In genomic region chr17:68289936-68290267, GRCh38 we compare ENCODE assay signal across 8 cellular contexts. TPM values are rescaled to one million over a fixed set of nuclear protein-coding genes. Genes with fewer than 3 reads are reported as not detected.
DNase-seq lines count a peak whose midpoint lies in the region; ATAC-seq, FAIRE-seq and TF ChIP-seq lines count a peak whose summit lies in the region.

No MANE protein-coding gene starts in this region.

- H3K9me3 Mint-ChIP-seq in activated CD4-positive, alpha-beta T cell treated with anti-CD3 and anti-CD28 coated beads for 36 hours (ENCODE audit: low read depth): no peaks in the 10 kb centered on the region
- peaks cover 2% of the 10 kb centered on the region for H3K9me3 Mint-ChIP-seq in glutamatergic neuron (ENCODE audit: unreplicated experiment)
- H3K9me3 Mint-ChIP-seq in stimulated activated effector memory CD8-positive, alpha-beta T cell treated with anti-CD3 and anti-CD28 coated beads, Interleukin-12 subunit alpha, Interleukin-12 subunit beta, amount 100 ng/mL, for 72 hours: no peaks in the 10 kb centered on the region
- no peaks in the 10 kb centered on the region for H3K9me3 Mint-ChIP-seq in Calu3 (ENCODE audit: low read depth, unreplicated experiment)

- H3K36me3 ChIP-seq in SU-DHL-6 (ENCODE audit: low read length): peaks cover 3% of the 10 kb centered on the region; the same call in 1 of the 2 replicates

- peak overlapping the region; percentile 94 for H3K4me3 ChIP-seq in SU-DHL-6 (ENCODE audit: insufficient read depth, low read length, poor library complexity, severe bottlenecking)

- no peak for FAIRE-seq in urothelium cell line (lab: Jason Lieb, UNC)

- no peak for TF ChIP-seq CTCF in SU-DHL-6 (IDR thresholded peaks at IDR 0.05; ENCODE audit: insufficient read depth, low read length, poor library complexity, severe bottlenecking)
- no peak for TF ChIP-seq CTCF in glutamatergic neuron (IDR thresholded peaks at IDR 0.05; ENCODE audit: partially characterized antibody, unreplicated experiment)
- no peak for TF ChIP-seq CTCF in Calu3 (IDR thresholded peaks at IDR 0.05; ENCODE audit: unreplicated experiment)

- H3K27ac Mint-ChIP-seq in activated CD4-positive, alpha-beta T cell treated with anti-CD3 and anti-CD28 coated beads for 36 hours: peak overlapping the region; percentile 96
- no peak overlapping the region for H3K27ac Mint-ChIP-seq in glutamatergic neuron (ENCODE audit: unreplicated experiment)
- H3K27ac Mint-ChIP-seq in stimulated activated effector memory CD8-positive, alpha-beta T cell treated with anti-CD3 and anti-CD28 coated beads, Interleukin-12 subunit alpha, Interleukin-12 subunit beta, amount 100 ng/mL, for 72 hours: peak overlapping the region; percentile 96
- H3K27ac Mint-ChIP-seq in Calu3 (ENCODE audit: unreplicated experiment): no peak overlapping the region

- H4K20me1 ChIP-seq in SU-DHL-6 (ENCODE audit: low read depth, low read length): no peaks in the 10 kb centered on the region; the same call in 1 of the 2 replicates

- peak overlapping the region; percentile 98 for H3K27ac ChIP-seq in SU-DHL-6 (ENCODE audit: low read depth, low read length)

- H3F3A ChIP-seq in SU-DHL-6 (ENCODE audit: insufficient read depth): peaks cover 44% of the 10 kb centered on the region

- H3K79me2 ChIP-seq in SU-DHL-6 (ENCODE audit: insufficient read depth, low read length): peaks cover 80% of the 10 kb centered on the region

- peak overlapping the region; percentile 92 for H3K4me2 ChIP-seq in SU-DHL-6 (ENCODE audit: low read depth, low read length, poor library complexity, severe bottlenecking)

- no peaks in the 10 kb centered on the region for H3K27me3 ChIP-seq in SU-DHL-6 (ENCODE audit: low read length)

- ATAC-seq in activated CD4-positive, alpha-beta T cell treated with anti-CD3 and anti-CD28 coated beads for 36 hours: no peak
- ATAC-seq in stimulated activated effector memory CD8-positive, alpha-beta T cell treated with anti-CD3 and anti-CD28 coated beads, Interleukin-12 subunit alpha, Interleukin-12 subunit beta, amount 100 ng/mL, for 72 hours: no peak
- ATAC-seq in left colon: no peak

- intact Hi-C loops in activated CD4-positive, alpha-beta T cell treated with anti-CD3 and anti-CD28 coated beads for 36 hours (cut with DNase I, micrococcal nuclease): loop anchor here (2.0 to 5.0 kb wide), 4 partner anchors 57 to 255 kb away; partner anchors contain the start of gene KPNA2 (in 1 of the 2)
- intact Hi-C loops in left colon (cut with DNase I, micrococcal nuclease) (no loop called here), Calu3 (cut with micrococcal nuclease; ENCODE audit: unreplicated experiment) (no loop called here)

- no peaks in the 10 kb centered on the region for H3K9me2 ChIP-seq in SU-DHL-6 (replicated peaks; ENCODE audit: insufficient read depth, low read length)

- H3K9me3 ChIP-seq in SU-DHL-6 (ENCODE audit: insufficient read depth, low read length): no peaks in the 10 kb centered on the region

- H3K36me3 Mint-ChIP-seq in activated CD4-positive, alpha-beta T cell treated with anti-CD3 and anti-CD28 coated beads for 36 hours (ENCODE audit: low read depth): peaks cover 4% of the 10 kb centered on the region
- H3K36me3 Mint-ChIP-seq in glutamatergic neuron (ENCODE audit: unreplicated experiment): no peaks in the 10 kb centered on the region
- peaks cover 7% of the 10 kb centered on the region for H3K36me3 Mint-ChIP-seq in stimulated activated effector memory CD8-positive, alpha-beta T cell treated with anti-CD3 and anti-CD28 coated beads, Interleukin-12 subunit alpha, Interleukin-12 subunit beta, amount 100 ng/mL, for 72 hours
- H3K36me3 Mint-ChIP-seq in Calu3 (ENCODE audit: insufficient read depth, unreplicated experiment): peaks cover 19% of the 10 kb centered on the region

- no peak overlapping the region for H2AFZ ChIP-seq in SU-DHL-6 (ENCODE audit: low read depth, low read length, severe bottlenecking)

- peak overlapping the region; percentile 100 for H3K9ac ChIP-seq in SU-DHL-6 (ENCODE audit: low read length)

- DNase-seq in activated CD4-positive, alpha-beta T cell treated with anti-CD3 and anti-CD28 coated beads for 36 hours: no peak
- DNase-seq in activated CD4-positive, alpha-beta T cell treated with anti-CD3 and anti-CD28 coated beads for 48 hours: no peak
- DNase-seq in glutamatergic neuron: no peak
- DNase-seq in stimulated activated effector memory CD8-positive, alpha-beta T cell treated with anti-CD3 and anti-CD28 coated beads, Interleukin-12 subunit alpha, Interleukin-12 subunit beta, amount 100 ng/mL, for 72 hours (ENCODE audit: low spot score in 2 of 2): no peak
- no peak for DNase-seq in left colon
- no peak for DNase-seq in urothelium cell line (ENCODE audit: low spot score)
- no peak for DNase-seq in Calu3

- H3K4me3 Mint-ChIP-seq in activated CD4-positive, alpha-beta T cell treated with anti-CD3 and anti-CD28 coated beads for 36 hours: peak overlapping the region; percentile 95
- H3K4me3 Mint-ChIP-seq in glutamatergic neuron (ENCODE audit: unreplicated experiment) (peak overlapping the region; percentile 90), Calu3 (ENCODE audit: low read depth, unreplicated experiment) (no peak overlapping the region)
- H3K4me3 Mint-ChIP-seq in stimulated activated effector memory CD8-positive, alpha-beta T cell treated with anti-CD3 and anti-CD28 coated beads, Interleukin-12 subunit alpha, Interleukin-12 subunit beta, amount 100 ng/mL, for 72 hours: peak overlapping the region; percentile 97

- H3K4me1 Mint-ChIP-seq in activated CD4-positive, alpha-beta T cell treated with anti-CD3 and anti-CD28 coated beads for 36 hours: peaks cover 53% of the 10 kb centered on the region
- H3K4me1 Mint-ChIP-seq in glutamatergic neuron (ENCODE audit: low read depth, unreplicated experiment) (peaks cover 5% of the 10 kb centered on the region), Calu3 (ENCODE audit: low read depth, unreplicated experiment) (peaks cover 8% of the 10 kb centered on the region)
- H3K4me1 Mint-ChIP-seq in stimulated activated effector memory CD8-positive, alpha-beta T cell treated with anti-CD3 and anti-CD28 coated beads, Interleukin-12 subunit alpha, Interleukin-12 subunit beta, amount 100 ng/mL, for 72 hours: peaks cover 53% of the 10 kb centered on the region

- BruUV-seq in Calu3 (replicated peaks; lab: Mats Ljungman, UMichigan): no TSS peak

- CTCF ChIA-PET in activated CD4-positive, alpha-beta T cell treated with anti-CD3 and anti-CD28 coated beads for 36 hours (lab: Charles Lee): interaction anchor here (0.6 to 2.7 kb wide), 6 partner anchors 30 to 207 kb away, joined by 3 to 10 read pairs (median 4); no protein-coding TSS in a partner anchor
- CTCF ChIA-PET in Calu3 (lab: Charles Lee): no interaction called here

- POLR2A ChIA-PET in activated CD4-positive, alpha-beta T cell treated with anti-CD3 and anti-CD28 coated beads for 36 hours (lab: Charles Lee): interaction anchor here (0.6 to 1.5 kb wide), 4 partner anchors 13 to 254 kb away, joined by 3 to 4 read pairs (median 4); partner anchors contain the start of gene KPNA2

- no peaks in the 10 kb centered on the region for H3K27me3 Mint-ChIP-seq in activated CD4-positive, alpha-beta T cell treated with anti-CD3 and anti-CD28 coated beads for 36 hours
- peaks cover 12% of the 10 kb centered on the region for H3K27me3 Mint-ChIP-seq in glutamatergic neuron (ENCODE audit: unreplicated experiment)
- peaks cover 66% of the 10 kb centered on the region for H3K27me3 Mint-ChIP-seq in Calu3 (ENCODE audit: unreplicated experiment)

RNA-seq across cellular contexts. Expression of gene SLC16A6, which starts 1.0 kb away (rescaled TPM):
- 1 to 10 TPM; 2.9 to 3.2 TPM for total RNA-seq in activated CD4-positive, alpha-beta T cell treated with anti-CD3 and anti-CD28 coated beads for 36 hours
- total RNA-seq in glutamatergic neuron (ENCODE audit: unreplicated experiment) (0.25 TPM), left colon (under 1 TPM; 0.20 to 0.49 TPM), Calu3 (2022) (0.12 and 0.19 TPM in 2 replicates)

RNA-seq across cellular contexts. Expression of gene ARSG, which starts 1.4 kb away (rescaled TPM):
- 10 to 100 TPM in 1 of 2 experiments, 1 to 10 TPM in 1; 7.8 to 10.9 TPM for total RNA-seq in activated CD4-positive, alpha-beta T cell treated with anti-CD3 and anti-CD28 coated beads for 36 hours
- total RNA-seq in glutamatergic neuron (ENCODE audit: unreplicated experiment): 1.9 TPM
- 1 to 10 TPM in 1 of 2 donors, under 1 TPM in 1; 0.70 to 2.3 TPM for total RNA-seq in left colon
- total RNA-seq in Calu3 (2022): 1.4 and 2.4 TPM in 2 replicates

RNA-seq across cellular contexts. Expression of gene AMZ2, which starts 42.1 kb away (rescaled TPM):
- total RNA-seq in activated CD4-positive, alpha-beta T cell treated with anti-CD3 and anti-CD28 coated beads for 36 hours: 100 to 1,000 TPM; 119 to 150 TPM
- total RNA-seq in glutamatergic neuron (ENCODE audit: unreplicated experiment) (68.5 TPM), left colon (10 to 100 TPM; 24.2 to 38.3 TPM), Calu3 (2022) (59.5 and 62.2 TPM in 2 replicates)

Comparison
In these comparisons a context has a peak if more than half of its experiments do, and no peak if none do; other contexts are left out.
1. H3K27ac Mint-ChIP-seq: peak in activated CD4-positive, alpha-beta T cell treated with anti-CD3 and anti-CD28 coated beads for 36 hours (single experiment) and stimulated activated effector memory CD8-positive, alpha-beta T cell treated with anti-CD3 and anti-CD28 coated beads, Interleukin-12 subunit alpha, Interleukin-12 subunit beta, amount 100 ng/mL, for 72 hours (single experiment); none in glutamatergic neuron (single experiment) and Calu3 (single experiment).
2. intact Hi-C loops: an anchor here in activated CD4-positive, alpha-beta T cell treated with anti-CD3 and anti-CD28 coated beads for 36 hours (2.0 to 5.0 kb wide); none called in left colon and Calu3.